Comparison of ENCODE assay signal across 1 cellular context in genomic region chr7:144824360-144824759, GRCh38.
TF ChIP-seq lines count a peak whose summit lies in the region.

No MANE protein-coding gene starts in this region.

TF ChIP-seq in HEK293, 187 proteins besides CTCF, POLR2A, EP300 and RAD21 (continued from another document):
- TF ChIP-seq ZNF692 (tag by site-specific recombination; IDR thresholded peaks at IDR 0.05): 0 out of 2 replicates have a peak, but pooled peaks have one; percentile 29
- no peak for TF ChIP-seq ZNF514 (tag by site-specific recombination; IDR thresholded peaks at IDR 0.05)
- TF ChIP-seq ZNF354C (tag by site-specific recombination; IDR thresholded peaks at IDR 0.05; ENCODE audit: borderline replicate concordance, low read depth): no peak
- TF ChIP-seq KLF8 (tag by site-specific recombination; IDR thresholded peaks at IDR 0.05): no peak
- no peak for TF ChIP-seq PRDM10 (tag by site-specific recombination; IDR thresholded peaks at IDR 0.05)
- TF ChIP-seq ZNF560 (tag by site-specific recombination; IDR thresholded peaks at IDR 0.05; ENCODE audit: borderline replicate concordance): no peak
- peak; percentile 33; the same call in 1 of the 2 replicates for TF ChIP-seq ATF2 (tag by site-specific recombination; IDR thresholded peaks at IDR 0.05; ENCODE audit: low read depth)
- TF ChIP-seq BCL6B (tag by site-specific recombination; IDR thresholded peaks at IDR 0.05): no peak
- no peak for TF ChIP-seq SCRT2 (tag by site-specific recombination; IDR thresholded peaks at IDR 0.05)
- TF ChIP-seq ZNF140 (tag by site-specific recombination; IDR thresholded peaks at IDR 0.05): no peak
- TF ChIP-seq ZBTB21 (tag by site-specific recombination; IDR thresholded peaks at IDR 0.05): peak; percentile 70; the same call in 1 of the 2 replicates
- peak; percentile 54; the same call in 1 of the 2 replicates for TF ChIP-seq ZNF362 (tag by site-specific recombination; IDR thresholded peaks at IDR 0.05)
- TF ChIP-seq ZEB2 (tag by site-specific recombination; IDR thresholded peaks at IDR 0.05): 0 out of 2 replicates have a peak, but pooled peaks have one; percentile 34
